In the genomic region with DNA sequence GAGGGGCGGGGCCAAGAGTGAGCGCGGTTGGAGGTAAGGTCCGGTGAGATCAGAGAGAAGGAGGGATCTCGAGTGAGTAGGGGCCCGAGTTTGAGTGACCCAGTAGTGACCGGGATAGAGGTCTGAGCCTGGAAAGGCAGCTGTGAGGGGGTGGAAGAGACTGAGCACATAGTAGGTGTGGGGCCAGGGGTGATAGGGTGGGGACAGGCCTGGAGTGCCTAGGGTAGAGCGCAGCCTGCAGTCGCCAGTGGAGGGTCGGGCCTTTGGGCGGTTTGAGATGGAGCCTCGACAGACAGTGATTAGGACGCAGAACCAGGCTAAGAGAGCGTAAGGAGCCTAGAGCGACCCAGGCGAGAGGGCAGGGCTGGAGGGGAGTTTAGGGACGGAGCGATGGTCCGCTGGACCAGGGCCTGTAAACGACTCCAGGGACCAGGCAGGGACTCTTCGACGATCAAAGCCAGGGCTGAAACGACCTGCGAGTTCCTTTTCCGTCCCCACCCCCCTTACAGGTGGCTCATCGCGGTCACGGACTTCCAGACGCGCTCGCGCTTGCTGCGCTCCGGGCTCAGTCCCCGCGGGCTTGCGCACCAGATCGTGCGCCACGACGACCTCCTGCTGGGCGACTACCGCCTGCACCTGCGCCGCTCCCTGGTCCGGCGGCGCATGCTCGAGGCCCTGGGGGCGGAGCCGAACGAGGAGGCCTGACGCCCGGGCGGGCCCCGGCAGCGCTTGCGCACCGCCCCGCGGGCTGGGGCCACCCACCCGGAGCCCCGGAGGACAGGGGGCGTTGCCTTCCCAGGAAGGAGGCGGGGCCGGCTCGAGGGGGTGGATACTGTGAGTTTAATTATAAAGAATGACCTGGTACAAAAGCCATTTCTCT, we compare ENCODE assay signal across 7 cellular contexts. TPM values are rescaled to one million over a fixed set of nuclear protein-coding genes. Genes with fewer than 3 reads are reported as not detected.
A peak's percentile ranks its signal among the peaks of the same experiment; 100 is the strongest.
DNase-seq lines count a peak whose midpoint lies in the region; ATAC-seq and TF ChIP-seq lines count a peak whose summit lies in the region.

No MANE protein-coding gene starts in this region.

- peaks cover 21% of the 10 kb centered on the region for H3K27me3 Mint-ChIP-seq in GM23338 (ENCODE audit: insufficient read depth, low read depth, poor library complexity)
- peaks cover 74% of the 10 kb centered on the region for H3K27me3 Mint-ChIP-seq in activated naive CD4-positive, alpha-beta T cell treated with anti-CD3 and anti-CD28 coated beads for 36 hours (ENCODE audit: low read depth)

- H3K9ac ChIP-seq in trophoblast cell (ENCODE audit: low read length) = peak overlapping the region; percentile 30

- H2AFZ ChIP-seq in GM23338 = peak overlapping the region; percentile 90; the same call in 1 of the 2 replicates
- peak overlapping the region; percentile 54 for H2AFZ ChIP-seq in trophoblast cell (ENCODE audit: insufficient read depth, low read length, poor library complexity)

- H3K27ac ChIP-seq in GM23338 (ENCODE audit: low read depth) (peak overlapping the region; percentile 83), trophoblast cell (ENCODE audit: low read depth, low read length) (peak overlapping the region; percentile 13), urinary bladder (ENCODE audit: low read depth) (no peak overlapping the region)

- H3K14ac ChIP-seq in trophoblast cell (ENCODE audit: low read length) = peak overlapping the region; percentile 48

- H2BK120ac ChIP-seq in trophoblast cell (ENCODE audit: insufficient read depth, low read length, poor library complexity) = no peak overlapping the region

- no peaks in the 10 kb centered on the region for H3K36me3 ChIP-seq in GM23338 (ENCODE audit: insufficient read depth)
- H3K36me3 ChIP-seq in trophoblast cell (ENCODE audit: control insufficient read depth in 1 of 2, insufficient read depth in 2 of 2, low read length in 2 of 2) = no peaks in the 10 kb centered on the region
- no peaks in the 10 kb centered on the region for H3K36me3 ChIP-seq in urinary bladder (ENCODE audit: insufficient read depth)

- H3K4me2 ChIP-seq in GM23338 (peak overlapping the region; percentile 93), trophoblast cell (ENCODE audit: low read length) (peak overlapping the region; percentile 55)

- H4K91ac ChIP-seq in trophoblast cell (ENCODE audit: low read depth, low read length) = peak overlapping the region; percentile 52

- no peaks in the 10 kb centered on the region; the same call in 2 of the 3 replicates for H3K4me1 Mint-ChIP-seq in GM23338
- H3K4me1 Mint-ChIP-seq in activated naive CD4-positive, alpha-beta T cell treated with anti-CD3 and anti-CD28 coated beads for 36 hours (ENCODE audit: low read depth) = peaks cover 19% of the 10 kb centered on the region

- CTCF ChIA-PET in activated naive CD4-positive, alpha-beta T cell treated with anti-CD3 and anti-CD28 coated beads for 36 hours (lab: Charles Lee) = no interaction called here

- no peaks in the 10 kb centered on the region for H3K79me2 ChIP-seq in GM23338 (replicated peaks; ENCODE audit: insufficient read depth)
- H3K79me2 ChIP-seq in trophoblast cell (ENCODE audit: control insufficient read depth, insufficient read depth, low read length, poor library complexity) = no peaks in the 10 kb centered on the region

- peak overlapping the region; percentile 64 for H4K12ac ChIP-seq in trophoblast cell (ENCODE audit: low read depth, low read length)

- H3K4me3 ChIP-seq in GM23338 (peak overlapping the region; percentile 94), trophoblast cell (ENCODE audit: low read depth, low read length) (peak overlapping the region; percentile 66), urinary bladder (ENCODE audit: low read depth, low read length) (peak overlapping the region; percentile 12)

- H4K8ac ChIP-seq in trophoblast cell (ENCODE audit: low read depth, low read length) = peak overlapping the region; percentile 18

- H3K36me3 Mint-ChIP-seq in GM23338 (ENCODE audit: low read depth) = peaks cover 58% of the 10 kb centered on the region
- peaks cover 8% of the 10 kb centered on the region for H3K36me3 Mint-ChIP-seq in activated naive CD4-positive, alpha-beta T cell treated with anti-CD3 and anti-CD28 coated beads for 36 hours (ENCODE audit: low read depth)

- WGBS in trophoblast cell (ENCODE audit: extremely low coverage, insufficient coverage, insufficient read length) = no CpG with 5 or more reads among the region's 67 CpGs
- 1% methylated on average over 67 of the region's 67 CpGs for whole genome bisulfite sequencing in urinary bladder

- H3K27me3 ChIP-seq in GM23338 (ENCODE audit: insufficient read depth) (no peaks in the 10 kb centered on the region), trophoblast cell (ENCODE audit: insufficient read depth, low read length) (no peaks in the 10 kb centered on the region)

- H4K20me1 ChIP-seq in GM23338 (replicated peaks; ENCODE audit: insufficient read depth) = no peaks in the 10 kb centered on the region; the same call in 1 of the 2 replicates

- intact Hi-C loops in activated naive CD4-positive, alpha-beta T cell treated with anti-CD3 and anti-CD28 coated beads for 36 hours (cut with micrococcal nuclease) = loop anchor here (1.0 to 10.0 kb wide), 4 partner anchors 50 to 294 kb away; partner anchors contain the start of genes JOSD2 and NAPSA
- intact Hi-C loops in Right ventricle myocardium superior (cut with DNase I) = no loop called here

- H3K79me1 ChIP-seq in trophoblast cell (ENCODE audit: low read length) = peaks cover 4% of the 10 kb centered on the region

- H2BK5ac ChIP-seq in trophoblast cell (ENCODE audit: low read depth, low read length, poor library complexity) = no peak overlapping the region

- peaks cover 94% of the 10 kb centered on the region for H3K9me3 Mint-ChIP-seq in GM23338
- no peaks in the 10 kb centered on the region for H3K9me3 Mint-ChIP-seq in activated naive CD4-positive, alpha-beta T cell treated with anti-CD3 and anti-CD28 coated beads for 36 hours

- no peak overlapping the region for H2BK12ac ChIP-seq in trophoblast cell (ENCODE audit: low read length)

- peak; percentile 65 for ATAC-seq in GM23338
- ATAC-seq in Right ventricle myocardium superior (ENCODE audit: poor library complexity) = peak; percentile 85
- no peak for ATAC-seq in HG03565 (IDR thresholded peaks at IDR 0.05; ENCODE audit: unreplicated experiment)

- H3F3A ChIP-seq in GM23338 (replicated peaks; ENCODE audit: low read depth) = 0 out of 2 replicates have a peak, but pooled peaks cover 2% of the 10 kb centered on the region

- H2AK5ac ChIP-seq in trophoblast cell (ENCODE audit: low read length) = no peak overlapping the region

- peak overlapping the region; percentile 0 for H3K18ac ChIP-seq in trophoblast cell (ENCODE audit: low read length)

- peaks cover 9% of the 10 kb centered on the region for H3K9me3 ChIP-seq in trophoblast cell (ENCODE audit: insufficient read depth, low read depth, low read length)

- no peak for TF ChIP-seq CTCF in GM23338 (conservative IDR thresholded peaks at IDR 0.05; ENCODE audit: low read depth in 2 of 2)

- H3K9me2 ChIP-seq in GM23338 (ENCODE audit: insufficient read depth) = no peaks in the 10 kb centered on the region

- H3K27ac Mint-ChIP-seq in GM23338 = no peak overlapping the region
- peak overlapping the region; percentile 73 for H3K27ac Mint-ChIP-seq in activated naive CD4-positive, alpha-beta T cell treated with anti-CD3 and anti-CD28 coated beads for 36 hours

- peak overlapping the region; percentile 10 for H3K4ac ChIP-seq in trophoblast cell (ENCODE audit: low read depth, low read length)

- H3K4me3 Mint-ChIP-seq in GM23338 = peak overlapping the region; percentile 68; the same call in 2 of the 3 replicates
- peak overlapping the region; percentile 81 for H3K4me3 Mint-ChIP-seq in activated naive CD4-positive, alpha-beta T cell treated with anti-CD3 and anti-CD28 coated beads for 36 hours

- H3K23ac ChIP-seq in trophoblast cell (ENCODE audit: low read length) = no peak overlapping the region

- DNase-seq in GM23338 (ENCODE audit: low spot score) (peak; percentile 97), OCI-M1 (lab: John Stamatoyannopoulos, UW) (peak; percentile 69), Right ventricle myocardium superior (peak; percentile 63), trophoblast cell (peak; percentile 25 to 30)
- peak; percentile 79 for DNase-seq in activated naive CD4-positive, alpha-beta T cell treated with anti-CD3 and anti-CD28 coated beads for 36 hours

- H3K4me1 ChIP-seq in GM23338 (ENCODE audit: insufficient read depth) = peaks cover 21% of the 10 kb centered on the region
- H3K4me1 ChIP-seq in trophoblast cell (ENCODE audit: control insufficient read depth in 1 of 2, insufficient read depth in 2 of 2, low read length in 2 of 2) = peaks cover 8 to 13% of the 10 kb centered on the region in 2 experiments
- H3K4me1 ChIP-seq in urinary bladder (ENCODE audit: insufficient read depth) = no peaks in the 10 kb centered on the region

TF ChIP-seq in GM23338, 12 proteins besides CTCF, POLR2A, EP300 and RAD21:
- TF ChIP-seq POLR2AphosphoS5 (IDR thresholded peaks at IDR 0.05; ENCODE audit: low read depth) (peak; percentile 73), ZNF331 (CRISPR knock-in tag; IDR thresholded peaks at IDR 0.05; ENCODE audit: low read depth) (no peak)

RNA-seq across cellular contexts. Expression of gene C19orf81, which starts 9.4 kb away (rescaled TPM):
- 1.8 and 23.2 TPM in 2 replicates for total RNA-seq in GM23338 (2014; rRNA removed; shearing (Covaris generic))
- polyA plus RNA-seq in GM23338 (2016; fragmentation: Nextera tagmentation; extraction: Ambion mirVana) (54.3 and 67.9 TPM in 2 replicates), urinary bladder (0.94 TPM)
- total RNA-seq in activated naive CD4-positive, alpha-beta T cell treated with anti-CD3 and anti-CD28 coated beads for 36 hours = 1 to 10 TPM; 1.5 to 1.7 TPM
- total RNA-seq in Right ventricle myocardium superior (2.5 TPM), urinary bladder (not detected)
- 3.3 and 4.3 TPM in 2 replicates for polyA plus RNA-seq in trophoblast cell (2013)

RNA-seq across cellular contexts. Expression of gene SYT3, which starts 19.0 kb away (rescaled TPM):
- 16.4 and 25.5 TPM in 2 replicates for total RNA-seq in GM23338 (2014; rRNA removed; shearing (Covaris generic))
- polyA plus RNA-seq in GM23338 (2016; fragmentation: Nextera tagmentation; extraction: Ambion mirVana) (9.5 and 10.0 TPM in 2 replicates), urinary bladder (0.32 TPM)
- not detected for total RNA-seq in activated naive CD4-positive, alpha-beta T cell treated with anti-CD3 and anti-CD28 coated beads for 36 hours
- total RNA-seq in Right ventricle myocardium superior (0.11 TPM), urinary bladder (0.16 TPM)
- polyA plus RNA-seq in trophoblast cell (2013) = 0.25 and 0.32 TPM in 2 replicates

Comparison
In these comparisons a context has a peak if more than half of its experiments do, and no peak if none do; other contexts are left out.
1. DNase-seq: peak in every context shown above with its lines; median percentile 97 in GM23338; 79 in activated naive CD4-positive, alpha-beta T cell treated with anti-CD3 and anti-CD28 coated beads for 36 hours; 69 in OCI-M1; 63 in Right ventricle myocardium superior; 28 in trophoblast cell.
2. H3K4me3 ChIP-seq: peak in every context shown above with its lines; median percentile 94 in GM23338; 66 in trophoblast cell; 12 in urinary bladder.
3. RNA of gene SYT3, which starts 19.0 kb away (total RNA-seq): 16.4 to 25.5 TPM in GM23338; not detected in activated naive CD4-positive, alpha-beta T cell treated with anti-CD3 and anti-CD28 coated beads for 36 hours, 0.16 TPM in urinary bladder (single experiment) and 0.11 TPM in Right ventricle myocardium superior (single experiment); every median in the first group is over 10 times any median in the second.